7 cellular contexts compared by ENCODE assay signal in genomic region chr1:223961985-223962384, GRCh38.
A peak's percentile ranks its signal among the peaks of the same experiment; 100 is the strongest.
DNase-seq lines count a peak whose midpoint lies in the region; FAIRE-seq and TF ChIP-seq lines count a peak whose summit lies in the region.
"Not testable (repeated sequence)": the region's sequence is repeated elsewhere in the genome, so short reads cannot be mapped to it uniquely, and the experiment has no call there.

No MANE protein-coding gene starts in this region.

- TF ChIP-seq POLR2A in endothelial cell of umbilical vein (IDR thresholded peaks at IDR 0.05; ENCODE audit: low read depth, low read length): not testable (repeated sequence)

- H3K9ac ChIP-seq in astrocyte (ENCODE audit: low read length); endothelial cell of umbilical vein (replicated peaks; ENCODE audit: extremely low read depth, insufficient read depth, low read length): not testable (repeated sequence)

- H3K36me3 Mint-ChIP-seq in astrocyte (ENCODE audit: low read depth, unreplicated experiment): not testable (repeated sequence)

- not testable (repeated sequence) for H3K4me3 Mint-ChIP-seq in astrocyte (ENCODE audit: unreplicated experiment)

- not testable (repeated sequence) for H3K27ac ChIP-seq in astrocyte (ENCODE audit: low read depth, low read length); endothelial cell of umbilical vein (ENCODE audit: insufficient read depth, low read depth, low read length)

- peak; percentile 67 for DNase-seq in EH (ENCODE audit: low read depth)
- DNase-seq in HS-27A (ENCODE audit: low read depth): peak; percentile 7
- peak; percentile 1 for DNase-seq in NCI-H226
- peak; percentile 69 for DNase-seq in astrocyte (ENCODE audit: low read depth)
- peak; percentile 1 for DNase-seq in endothelial cell of umbilical vein (ENCODE audit: low read depth, low spot score)
- peak; percentile 1 for DNase-seq in fibroblast of the conjunctiva (ENCODE audit: low read depth)
- peak; percentile 50 for DNase-seq in renal cortical epithelial cell (ENCODE audit: low read depth)

- TF ChIP-seq CTCF in astrocyte (IDR thresholded peaks at IDR 0.05; ENCODE audit: insufficient read depth, low read depth, low read length); endothelial cell of umbilical vein (IDR thresholded peaks at IDR 0.05; ENCODE audit: extremely low read depth in 1 of 2, insufficient read depth in 1 of 2, low read depth in 1 of 2, low read length in 2 of 2): not testable (repeated sequence)

- H3K4me1 Mint-ChIP-seq in astrocyte (ENCODE audit: low read depth, unreplicated experiment): not testable (repeated sequence)

- H3K9me1 ChIP-seq in endothelial cell of umbilical vein (replicated peaks; ENCODE audit: control insufficient read depth, extremely low read depth, insufficient read depth, low read length): not testable (repeated sequence)

- POLR2A ChIA-PET in endothelial cell of umbilical vein (lab: Charles Lee): not testable (repeated sequence)

- BruUV-seq in endothelial cell of umbilical vein (replicated peaks; lab: Mats Ljungman, UMichigan): not testable (repeated sequence)

- H3K4me3 ChIP-seq in astrocyte (ENCODE audit: insufficient read depth, low read depth, low read length); endothelial cell of umbilical vein (replicated peaks in 1 of 3; ENCODE audit: insufficient read depth in 1 of 3, low read depth in 1 of 3, low read length in 3 of 3): not testable (repeated sequence)

- H3K27me3 Mint-ChIP-seq in astrocyte (ENCODE audit: low read depth, unreplicated experiment): not testable (repeated sequence)

- not testable (repeated sequence) for H3K9me3 Mint-ChIP-seq in astrocyte (ENCODE audit: unreplicated experiment)

- not testable (repeated sequence) for H3K79me2 ChIP-seq in astrocyte (ENCODE audit: insufficient read depth, low read length); endothelial cell of umbilical vein (ENCODE audit: control insufficient read depth, insufficient read depth, low read length)

- intact Hi-C loops in endothelial cell of umbilical vein (cut with micrococcal nuclease): not testable (repeated sequence)

- H4K20me1 ChIP-seq in astrocyte (ENCODE audit: insufficient read depth, low read length); endothelial cell of umbilical vein (replicated peaks; ENCODE audit: control insufficient read depth, extremely low read depth, insufficient read depth, low read length): not testable (repeated sequence)

- not testable (repeated sequence) for FAIRE-seq in astrocyte (lab: Jason Lieb, UNC); endothelial cell of umbilical vein (lab: Jason Lieb, UNC)

- H3K36me3 ChIP-seq in astrocyte (ENCODE audit: insufficient read depth, low read length); endothelial cell of umbilical vein (ENCODE audit: control insufficient read depth in 2 of 2, extremely low read depth in 1 of 2, insufficient read depth in 2 of 2, low read length in 2 of 2): not testable (repeated sequence)

- H2AFZ ChIP-seq in astrocyte (ENCODE audit: low read depth, low read length); endothelial cell of umbilical vein (ENCODE audit: low read depth, low read length): not testable (repeated sequence)

- dilution Hi-C loops in endothelial cell of umbilical vein (cut with MboI; ENCODE audit: extremely low pct_ligation_motif_present, low sequenced_read_pairs): not testable (repeated sequence)

- not testable (repeated sequence) for H3K27ac Mint-ChIP-seq in astrocyte (ENCODE audit: unreplicated experiment)

- not testable (repeated sequence) for H3K4me1 ChIP-seq in astrocyte (ENCODE audit: insufficient read depth, low read length); endothelial cell of umbilical vein (ENCODE audit: control insufficient read depth, extremely low read depth, insufficient read depth, low read length)

- not testable (repeated sequence) for H3K27me3 ChIP-seq in astrocyte (ENCODE audit: insufficient read depth, low read length); endothelial cell of umbilical vein (ENCODE audit: control insufficient read depth in 2 of 2, insufficient read depth in 2 of 2, low read length in 2 of 2)

- H3K9me3 ChIP-seq in astrocyte (ENCODE audit: insufficient read depth, low read depth, low read length); endothelial cell of umbilical vein (replicated peaks; ENCODE audit: control insufficient read depth, insufficient read depth, low read length): not testable (repeated sequence)

- peak overlapping the region; percentile 30 for H3K4me2 ChIP-seq in astrocyte (ENCODE audit: low read length)
- H3K4me2 ChIP-seq in endothelial cell of umbilical vein (ENCODE audit: insufficient read depth, low read length): not testable (repeated sequence)

- CTCF ChIA-PET in endothelial cell of umbilical vein (lab: Charles Lee): not testable (repeated sequence)

Comparison
In these comparisons a context has a peak if more than half of its experiments do, and no peak if none do; other contexts are left out.
1. DNase-seq: peak in every context shown above with its lines; median percentile 69 in astrocyte; 67 in EH; 50 in renal cortical epithelial cell; 7 in HS-27A; 1 in NCI-H226; 1 in endothelial cell of umbilical vein; 1 in fibroblast of the conjunctiva.